In the genomic region with DNA sequence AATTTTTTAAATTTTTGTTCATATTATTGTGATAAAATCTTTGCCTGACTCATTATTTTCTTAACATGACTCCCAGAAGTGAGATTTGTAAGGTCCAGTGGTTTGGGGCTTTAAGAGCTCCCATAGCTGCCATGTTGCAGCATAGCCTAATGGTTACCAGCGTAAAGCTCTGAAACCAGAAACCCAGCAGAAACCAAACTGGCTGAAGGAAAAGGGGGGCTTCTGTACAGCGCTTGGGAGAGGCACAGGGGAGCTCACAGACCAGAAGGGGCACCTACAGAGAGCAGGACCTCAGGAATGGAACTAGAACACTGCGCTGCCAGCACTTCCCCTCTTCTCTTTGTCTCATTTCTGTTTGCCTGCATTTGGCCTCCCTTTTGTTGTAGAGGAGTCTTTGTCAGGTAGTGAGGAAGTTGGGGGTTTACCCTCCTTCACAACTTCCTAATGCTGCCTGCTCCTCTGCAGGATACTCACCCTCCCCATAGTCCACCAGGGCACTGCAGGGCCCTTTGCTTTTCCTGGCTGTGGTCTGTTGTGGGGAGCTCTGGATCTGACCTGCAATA, we compare ENCODE assay signal across 18 cellular contexts. TPM values are rescaled to one million over a fixed set of nuclear protein-coding genes. Genes with fewer than 3 reads are reported as not detected.
A peak's percentile ranks its signal among the peaks of the same experiment; 100 is the strongest.
DNase-seq lines count a peak whose midpoint lies in the region; ATAC-seq, FAIRE-seq and TF ChIP-seq lines count a peak whose summit lies in the region.
"Had no signal": no experiment of that assay in that cellular context is flagged by ENCODE, and none has a peak within 500 bp of the region (broad histone marks: within the 10 kb centered on the region; RNA-seq: fewer than 3 reads in every experiment).

No MANE protein-coding gene starts in this region.

- no peak for ATAC-seq in CD4-positive, alpha-beta T cell (ENCODE audit: poor library complexity)
- ATAC-seq in GM23338: no peak
- no peak for ATAC-seq in HG02884 (IDR thresholded peaks at IDR 0.05; ENCODE audit: unreplicated experiment)
- ATAC-seq: Right ventricle myocardium inferior had no signal

- H3K4me2 ChIP-seq in GM23338: no peak overlapping the region
- no peak overlapping the region for H3K4me2 ChIP-seq in keratinocyte (ENCODE audit: control insufficient read depth, extremely low read depth, insufficient read depth, low read depth, low read length)

- 75% methylated on average over 3 of the region's 3 CpGs for WGBS in suprapubic skin

- TF ChIP-seq EP300 in suprapubic skin (IDR thresholded peaks at IDR 0.05): no peak

- peaks cover 43% of the 10 kb centered on the region for H3K4me1 Mint-ChIP-seq in CD4-positive, alpha-beta T cell (ENCODE audit: low read depth)
- H3K4me1 Mint-ChIP-seq in GM23338: peaks cover 20% of the 10 kb centered on the region

- DNase-seq in CD4-positive, alpha-beta T cell: no peak
- no peak for DNase-seq in GM23338 (ENCODE audit: low spot score)
- peak; percentile 76 for DNase-seq in SKM-1 treated with dmso at 0.1 percent for 144 hours (lab: John Stamatoyannopoulos, UW; ENCODE audit: unreplicated experiment)
- DNase-seq in keratinocyte (ENCODE audit: low read depth, low spot score): no peak
- no peak for DNase-seq in suprapubic skin (ENCODE audit: low spot score in 2 of 2)
- DNase-seq in breast epithelium (ENCODE audit: low spot score in 2 of 2): no peak
- DNase-seq in RPMI8226: no peak
- DNase-seq: activated CD4-positive, CD25-positive, alpha-beta regulatory T cell; C1 segment of cervical spinal cord; caudate nucleus; NCI-H1417; NCI-H524 treated with DMSO at 0.1 percent for 48 hours; stimulated activated CD4-positive, alpha-beta T cell treated with anti-CD3 and anti-CD28 coated beads, Interleukin-4, amount 100 ng/mL, for 1 hour had no signal

- POLR2A ChIA-PET in CD4-positive, alpha-beta T cell (lab: Charles Lee): interaction anchor here (0.9 to 2.1 kb wide), 3 partner anchors 44 to 149 kb away, joined by 3 to 5 read pairs (median 5); a partner anchor contains a TSS

- H3K27ac ChIP-seq in CD4-positive, alpha-beta T cell (ENCODE audit: low read depth, low read length): no peak overlapping the region
- H3K27ac ChIP-seq in GM23338 (ENCODE audit: low read depth) (no peak overlapping the region), keratinocyte (ENCODE audit: control insufficient read depth, insufficient read depth, low read length) (no peak overlapping the region), suprapubic skin (no peak overlapping the region), breast epithelium (no peak overlapping the region)
- H3K27ac ChIP-seq: epithelial cell of prostate had no signal

- peaks cover 14% of the 10 kb centered on the region; the same call in 1 of the 2 replicates for H3K36me3 ChIP-seq in GM23338 (ENCODE audit: insufficient read depth)
- H3K36me3 ChIP-seq in keratinocyte (ENCODE audit: control insufficient read depth in 2 of 2, extremely low read depth in 1 of 2, insufficient read depth in 2 of 2, low read length in 2 of 2): peaks cover 1 to 5% of the 10 kb centered on the region in 2 experiments
- peaks cover 4% of the 10 kb centered on the region for H3K36me3 ChIP-seq in suprapubic skin
- H3K36me3 ChIP-seq in breast epithelium: no peaks in the 10 kb centered on the region

- H3K9ac ChIP-seq in keratinocyte (ENCODE audit: control insufficient read depth, extremely low read depth, insufficient read depth, low read length): no peak overlapping the region

- no peaks in the 10 kb centered on the region for H3K9me3 Mint-ChIP-seq in CD4-positive, alpha-beta T cell
- H3K9me3 Mint-ChIP-seq in GM23338: no peaks in the 10 kb centered on the region
- H3K9me3 Mint-ChIP-seq: stimulated activated naive CD8-positive, alpha-beta T cell treated with anti-CD3 and anti-CD28 coated beads, Interleukin-15, Interleukin-2, amounts not matched to agents 100 ng/mL and 50 ng/mL, for 24 hours had no signal

- no peak for FAIRE-seq in keratinocyte (lab: Jason Lieb, UNC)

- H3K27me3 Mint-ChIP-seq in CD4-positive, alpha-beta T cell: no peaks in the 10 kb centered on the region
- H3K27me3 Mint-ChIP-seq in GM23338 (ENCODE audit: insufficient read depth, low read depth, poor library complexity): peaks cover 13% of the 10 kb centered on the region
- H3K27me3 Mint-ChIP-seq: stimulated activated naive CD8-positive, alpha-beta T cell treated with anti-CD3 and anti-CD28 coated beads, Interleukin-15, Interleukin-2, amounts not matched to agents 100 ng/mL and 50 ng/mL, for 24 hours had no signal

- CTCF ChIA-PET in CD4-positive, alpha-beta T cell (lab: Charles Lee): no interaction called here

- H4K20me1 ChIP-seq in GM23338 (replicated peaks; ENCODE audit: insufficient read depth) (peaks cover 13% of the 10 kb centered on the region; the same call in 1 of the 2 replicates), keratinocyte (ENCODE audit: control insufficient read depth, extremely low read depth, insufficient read depth, low read length) (peaks cover 3% of the 10 kb centered on the region)

- TF ChIP-seq POLR2A in suprapubic skin (IDR thresholded peaks at IDR 0.05) (no peak), breast epithelium (IDR thresholded peaks at IDR 0.05) (no peak)

- H2AFZ ChIP-seq in GM23338: peak overlapping the region; percentile 87
- H2AFZ ChIP-seq in keratinocyte (ENCODE audit: control insufficient read depth, low read length): peak overlapping the region; percentile 8

- peaks cover 11% of the 10 kb centered on the region for H3F3A ChIP-seq in GM23338 (replicated peaks; ENCODE audit: low read depth)

- H3K9me1 ChIP-seq in keratinocyte (ENCODE audit: control insufficient read depth, extremely low read depth, insufficient read depth, low read length): peaks cover 5% of the 10 kb centered on the region

- no peaks in the 10 kb centered on the region for H3K27me3 ChIP-seq in CD4-positive, alpha-beta T cell (ENCODE audit: control insufficient read depth, insufficient read depth, low read length)
- H3K27me3 ChIP-seq in GM23338 (ENCODE audit: insufficient read depth) (no peaks in the 10 kb centered on the region), keratinocyte (ENCODE audit: control insufficient read depth, extremely low read depth, insufficient read depth, low read length) (no peaks in the 10 kb centered on the region), suprapubic skin (no peaks in the 10 kb centered on the region), breast epithelium (no peaks in the 10 kb centered on the region)

- H3K36me3 Mint-ChIP-seq in CD4-positive, alpha-beta T cell (ENCODE audit: low read depth): peaks cover 19% of the 10 kb centered on the region
- peaks cover 16% of the 10 kb centered on the region for H3K36me3 Mint-ChIP-seq in GM23338 (ENCODE audit: low read depth)

- intact Hi-C loops in CD4-positive, alpha-beta T cell (cut with DNase I, micrococcal nuclease): no loop called here
- intact Hi-C loops in breast epithelium (cut with DNase I; ENCODE audit: low total_unique reads): no loop called here

- H3K4me1 ChIP-seq in GM23338 (ENCODE audit: insufficient read depth) (peaks cover 24% of the 10 kb centered on the region), keratinocyte (ENCODE audit: control insufficient read depth, extremely low read depth, insufficient read depth, low read length) (peaks cover 17% of the 10 kb centered on the region), suprapubic skin (peaks cover 27% of the 10 kb centered on the region), breast epithelium (peaks cover 0 to 14% of the 10 kb centered on the region in 2 donors)

- peak overlapping the region; percentile 69 for H3K27ac Mint-ChIP-seq in CD4-positive, alpha-beta T cell
- H3K27ac Mint-ChIP-seq in GM23338: peak overlapping the region; percentile 59; the same call in 1 of the 2 replicates
- H3K27ac Mint-ChIP-seq: stimulated activated naive CD8-positive, alpha-beta T cell treated with anti-CD3 and anti-CD28 coated beads, Interleukin-15, Interleukin-2, amounts not matched to agents 100 ng/mL and 50 ng/mL, for 24 hours had no signal

- H3K4me3 ChIP-seq in GM23338 (no peak overlapping the region), keratinocyte (ENCODE audit: control insufficient read depth in 2 of 3, extremely low read depth in 1 of 3, insufficient read depth in 2 of 3, low read depth in 1 of 3, low read length in 3 of 3) (no peak overlapping the region), suprapubic skin (no peak overlapping the region), breast epithelium (no peak overlapping the region)

- H3K4me3 Mint-ChIP-seq in CD4-positive, alpha-beta T cell: peak overlapping the region; percentile 54
- no peak overlapping the region for H3K4me3 Mint-ChIP-seq in GM23338
- H3K4me3 Mint-ChIP-seq: stimulated activated naive CD8-positive, alpha-beta T cell treated with anti-CD3 and anti-CD28 coated beads, Interleukin-15, Interleukin-2, amounts not matched to agents 100 ng/mL and 50 ng/mL, for 24 hours had no signal

- TF ChIP-seq CTCF in CD4-positive, alpha-beta T cell (IDR thresholded peaks at IDR 0.05): no peak
- no peak for TF ChIP-seq CTCF in GM23338 (conservative IDR thresholded peaks at IDR 0.05; ENCODE audit: low read depth in 2 of 2)
- no peak for TF ChIP-seq CTCF in keratinocyte (optimal IDR thresholded peaks at IDR 0.05 in 1 of 3, IDR thresholded peaks at IDR 0.05 in 1 of 3, conservative IDR thresholded peaks at IDR 0.05 in 1 of 3; ENCODE audit: extremely low read depth in 1 of 3, insufficient read depth in 2 of 3, low read length in 3 of 3)
- no peak for TF ChIP-seq CTCF in suprapubic skin (IDR thresholded peaks at IDR 0.05)
- no peak for TF ChIP-seq CTCF in breast epithelium (IDR thresholded peaks at IDR 0.05)

- dilution Hi-C loops in keratinocyte (cut with MboI; ENCODE audit: extremely low pct_ligation_motif_present, low sequenced_read_pairs): no loop called here

- no peaks in the 10 kb centered on the region for H3K9me2 ChIP-seq in GM23338 (ENCODE audit: insufficient read depth)

- H3K79me2 ChIP-seq in GM23338 (replicated peaks; ENCODE audit: insufficient read depth) (peaks cover 22% of the 10 kb centered on the region), keratinocyte (ENCODE audit: control insufficient read depth, insufficient read depth, low read length) (peaks cover 11% of the 10 kb centered on the region)

- H3K9me3 ChIP-seq in CD4-positive, alpha-beta T cell (ENCODE audit: control insufficient read depth, low read length): no peaks in the 10 kb centered on the region
- no peaks in the 10 kb centered on the region for H3K9me3 ChIP-seq in keratinocyte (ENCODE audit: control insufficient read depth, low read depth, low read length)
- no peaks in the 10 kb centered on the region for H3K9me3 ChIP-seq in suprapubic skin
- H3K9me3 ChIP-seq in breast epithelium: no peaks in the 10 kb centered on the region

RNA-seq across cellular contexts. Expression of a gene that starts 2.6 kb away (rescaled TPM):
- 10 to 100 TPM; 24.1 to 26.2 TPM for total RNA-seq in CD4-positive, alpha-beta T cell
- 96.7 and 109 TPM in 2 replicates for total RNA-seq in GM23338 (2014; rRNA removed; shearing (Covaris generic))
- polyA plus RNA-seq in GM23338 (2016; fragmentation: Nextera tagmentation; extraction: Ambion mirVana) (89.1 and 95.1 TPM in 2 replicates), keratinocyte (45.5 to 62.3 TPM (median 49.5 TPM) in 3 replicates)
- polyA plus RNA-seq in keratinocyte (2011; ENCODE audit: low read depth): 14.6 TPM
- polyA plus RNA-seq in keratinocyte (2011; cell fraction: cytosol; rRNA removed): 33.5 and 60.9 TPM in 2 replicates
- polyA plus RNA-seq in keratinocyte (2011; cell fraction: nucleus; rRNA removed): 86.7 and 102 TPM in 2 replicates
- 27.2 and 63.9 TPM in 2 replicates for polyA plus RNA-seq in keratinocyte (2012; ENCODE audit: low replicate concordance)
- polyA minus RNA-seq in keratinocyte: 34.3 to 67.8 TPM (median 43.6 TPM) in 3 replicates
- polyA minus RNA-seq in keratinocyte (2011; cell fraction: cytosol; rRNA and poly(A)+ RNA removed): 48.7 TPM
- 23.7 and 24.9 TPM in 2 replicates for polyA minus RNA-seq in keratinocyte (2011; cell fraction: nucleus; rRNA and poly(A)+ RNA removed)
- total RNA-seq in suprapubic skin (10 to 100 TPM; 28.8 to 53.8 (median 43.3) TPM), breast epithelium (10 to 100 TPM; 40.2 to 49.3 (median 47.9) TPM)

RNA-seq across cellular contexts. Expression of a gene that starts 14.4 kb away (rescaled TPM):
- total RNA-seq in CD4-positive, alpha-beta T cell: not detected
- total RNA-seq in GM23338 (2014; rRNA removed; shearing (Covaris generic)): 12.4 and 16.9 TPM in 2 replicates
- polyA plus RNA-seq in GM23338 (2016; fragmentation: Nextera tagmentation; extraction: Ambion mirVana): 8.3 and 10.2 TPM in 2 replicates
- polyA plus RNA-seq in keratinocyte: not detected in 3 replicates
- polyA plus RNA-seq in keratinocyte (2011; ENCODE audit: low read depth): not detected
- polyA plus RNA-seq in keratinocyte (2011; cell fraction: cytosol; rRNA removed): not detected in 2 replicates
- polyA plus RNA-seq in keratinocyte (2011; cell fraction: nucleus; rRNA removed): not detected in 2 replicates
- polyA plus RNA-seq in keratinocyte (2012; ENCODE audit: low replicate concordance): not detected in 2 replicates
- polyA minus RNA-seq in keratinocyte: not detected in 3 replicates
- polyA minus RNA-seq in keratinocyte (2011; cell fraction: cytosol; rRNA and poly(A)+ RNA removed): not detected
- polyA minus RNA-seq in keratinocyte (2011; cell fraction: nucleus; rRNA and poly(A)+ RNA removed): not detected in 2 replicates
- under 1 TPM in 1 of 4 donors, not detected in 3; 0.26 TPM for total RNA-seq in suprapubic skin
- under 1 TPM in 2 of 3 donors, not detected in 1; 0.88 to 0.96 TPM for total RNA-seq in breast epithelium
- total RNA-seq: lung microvascular endothelial cell had no signal

RNA-seq across cellular contexts. Expression of a gene that starts 37.7 kb away (rescaled TPM):
- not detected for total RNA-seq in CD4-positive, alpha-beta T cell
- total RNA-seq in GM23338 (2014; rRNA removed; shearing (Covaris generic)): 65.4 and 67.1 TPM in 2 replicates
- polyA plus RNA-seq in GM23338 (2016; fragmentation: Nextera tagmentation; extraction: Ambion mirVana): 25.7 and 27.5 TPM in 2 replicates
- polyA plus RNA-seq in keratinocyte: not detected in 3 replicates
- polyA plus RNA-seq in keratinocyte (2011; ENCODE audit: low read depth): not detected
- polyA plus RNA-seq in keratinocyte (2011; cell fraction: cytosol; rRNA removed): not detected in 2 replicates
- polyA plus RNA-seq in keratinocyte (2011; cell fraction: nucleus; rRNA removed): not detected in 2 replicates
- not detected in 2 replicates for polyA plus RNA-seq in keratinocyte (2012; ENCODE audit: low replicate concordance)
- not detected in 3 replicates for polyA minus RNA-seq in keratinocyte
- not detected for polyA minus RNA-seq in keratinocyte (2011; cell fraction: cytosol; rRNA and poly(A)+ RNA removed)
- polyA minus RNA-seq in keratinocyte (2011; cell fraction: nucleus; rRNA and poly(A)+ RNA removed): not detected in 2 replicates
- total RNA-seq in suprapubic skin: not detected
- under 1 TPM in 1 of 3 donors, not detected in 2; 0.48 TPM for total RNA-seq in breast epithelium
- total RNA-seq: lung microvascular endothelial cell, Right ventricle myocardium inferior had no signal

RNA-seq across cellular contexts. Expression of a gene that starts 44.5 kb away (rescaled TPM):
- 100 to 1,000 TPM; 199 to 204 TPM for total RNA-seq in CD4-positive, alpha-beta T cell
- 61.8 and 76.9 TPM in 2 replicates for total RNA-seq in GM23338 (2014; rRNA removed; shearing (Covaris generic))
- polyA plus RNA-seq in GM23338 (2016; fragmentation: Nextera tagmentation; extraction: Ambion mirVana) (24.3 and 31.7 TPM in 2 replicates), keratinocyte (15.7 to 18.7 TPM (median 16.5 TPM) in 3 replicates)
- 8.0 TPM for polyA plus RNA-seq in keratinocyte (2011; ENCODE audit: low read depth)
- 4.9 and 5.4 TPM in 2 replicates for polyA plus RNA-seq in keratinocyte (2011; cell fraction: cytosol; rRNA removed)
- 88.1 and 97.5 TPM in 2 replicates for polyA plus RNA-seq in keratinocyte (2011; cell fraction: nucleus; rRNA removed)
- polyA plus RNA-seq in keratinocyte (2012; ENCODE audit: low replicate concordance): 9.8 and 12.6 TPM in 2 replicates
- 20.5 to 37.5 TPM (median 37.3 TPM) in 3 replicates for polyA minus RNA-seq in keratinocyte
- polyA minus RNA-seq in keratinocyte (2011; cell fraction: cytosol; rRNA and poly(A)+ RNA removed): 8.8 TPM
- 30.6 and 41.7 TPM in 2 replicates for polyA minus RNA-seq in keratinocyte (2011; cell fraction: nucleus; rRNA and poly(A)+ RNA removed)
- total RNA-seq in suprapubic skin (100 to 1,000 TPM in 1 of 4 donors, 10 to 100 TPM in 3; 32.6 to 162 (median 48.9) TPM), breast epithelium (10 to 100 TPM; 69.6 to 88.0 (median 80.6) TPM)

Comparison
In these comparisons a context has a peak if more than half of its experiments do, and no peak if none do; other contexts are left out.
1. RNA of a gene that starts 37.7 kb away (total RNA-seq): 65.4 to 67.1 TPM in GM23338; 0.48 TPM in breast epithelium, not detected in CD4-positive, alpha-beta T cell and not detected in suprapubic skin; every median in the first group is over 10 times any median in the second.